Comparison of ENCODE assay signal across 10 cellular contexts in genomic region chr10:70578371-70578947, GRCh38. TPM values are rescaled to one million over a fixed set of nuclear protein-coding genes. Genes with fewer than 3 reads are reported as not detected.
A peak's percentile ranks its signal among the peaks of the same experiment; 100 is the strongest.
DNase-seq lines count a peak whose midpoint lies in the region; ATAC-seq, FAIRE-seq and TF ChIP-seq lines count a peak whose summit lies in the region.
"Had no signal": no experiment of that assay in that cellular context is flagged by ENCODE, and none has a peak within 500 bp of the region (broad histone marks: within the 10 kb centered on the region; RNA-seq: fewer than 3 reads in every experiment).

No MANE protein-coding gene starts in this region.

- ATAC-seq in HG02852 (IDR thresholded peaks at IDR 0.05; ENCODE audit: unreplicated experiment) = peak; percentile 66
- peak; percentile 34 for ATAC-seq in left colon
- no peak for ATAC-seq in omental fat pad (ENCODE audit: low FRiP score)
- ATAC-seq: Panc1, right cardiac atrium had no signal

- no peak for TF ChIP-seq CTCF in omental fat pad (IDR thresholded peaks at IDR 0.05)

- no peaks in the 10 kb centered on the region for H3K9me3 ChIP-seq in MG63

- no peak overlapping the region for H3K4me3 ChIP-seq in MG63

- FAIRE-seq in GM18507 (lab: Jason Lieb, UNC) = peak; percentile 100

- intact Hi-C loops in left colon (cut with DNase I, micrococcal nuclease) = no loop called here

- DNase-seq in GM18507 (ENCODE audit: extremely low spot score, insufficient read length, low read depth) = no peak
- peak; percentile 52 for DNase-seq in NK-92 treated with Interleukin-12 subunit alpha and Interleukin-12 subunit beta, amount 100 ng/mL, for 24 hours (lab: John Stamatoyannopoulos, UW)
- DNase-seq in activated T-cell treated with anti-CD3 and anti-CD28 coated beads for 48 hours (ENCODE audit: low read depth) = peak; percentile 67
- DNase-seq in left colon = no peak
- no peak for DNase-seq in omental fat pad (ENCODE audit: low spot score)
- DNase-seq in DMS 273 (lab: John Stamatoyannopoulos, UW; ENCODE audit: unreplicated experiment) = no peak
- no peak for DNase-seq in MG63

- H3K27me3 ChIP-seq in MG63 = no peaks in the 10 kb centered on the region

- H3K36me3 ChIP-seq in MG63 = no peaks in the 10 kb centered on the region

RNA-seq across cellular contexts. Expression of gene PRF1, which starts 24.1 kb away (rescaled TPM):
- total RNA-seq in left colon (1 to 10 TPM; 2.7 to 4.3 TPM), omental fat pad (10 to 100 TPM in 1 of 4 donors, 1 to 10 TPM in 3; 3.0 to 21.4 (median 3.6) TPM)
- not detected in 2 replicates for total RNA-seq in MG63 (2014; rRNA removed; shearing (Covaris generic); ENCODE audit: low replicate concordance)

Comparison
In these comparisons a context has a peak if more than half of its experiments do, and no peak if none do; other contexts are left out.
1. DNase-seq: peak in NK-92 treated with Interleukin-12 subunit alpha and Interleukin-12 subunit beta, amount 100 ng/mL, for 24 hours (single experiment) and activated T-cell treated with anti-CD3 and anti-CD28 coated beads for 48 hours (single experiment); none in GM18507 (single experiment), left colon (0 of 2), omental fat pad (single experiment), DMS 273 (single experiment) and MG63 (single experiment).